In the genomic region with DNA sequence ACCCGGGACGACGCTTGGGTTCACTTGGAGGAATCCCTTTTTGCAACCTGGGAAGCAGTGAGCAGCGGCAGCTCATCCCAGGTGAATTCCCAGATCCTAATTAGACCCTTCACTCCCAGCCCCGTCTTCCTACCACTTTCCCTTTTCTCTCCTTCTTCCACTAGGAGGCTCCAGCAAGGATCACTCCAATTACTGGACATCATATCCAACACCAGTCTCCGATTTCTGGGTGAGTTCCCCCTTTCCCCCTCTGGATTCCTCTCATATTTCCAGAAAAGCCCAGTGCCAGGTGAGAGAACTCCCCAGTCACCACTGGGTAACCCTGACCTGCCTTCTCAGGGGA, we compare ENCODE assay signal across 14 cellular contexts. TPM values are rescaled to one million over a fixed set of nuclear protein-coding genes. Genes with fewer than 3 reads are reported as not detected.
DNase-seq lines count a peak whose midpoint lies in the region; ATAC-seq and TF ChIP-seq lines count a peak whose summit lies in the region.
"Had no signal": no experiment of that assay in that cellular context is flagged by ENCODE, and none has a peak within 500 bp of the region (broad histone marks: within the 10 kb centered on the region; RNA-seq: fewer than 3 reads in every experiment).

No MANE protein-coding gene starts in this region.

- H4K20me1 ChIP-seq in H9 (ENCODE audit: control insufficient read depth, insufficient read depth, insufficient read length): no peaks in the 10 kb centered on the region

- peaks cover 48% of the 10 kb centered on the region for H3K27me3 Mint-ChIP-seq in H9 (ENCODE audit: low read depth)
- H3K27me3 Mint-ChIP-seq: activated CD8-positive, alpha-beta memory T cell treated with anti-CD3 and anti-CD28 coated beads, Interleukin-2, amount 10 ng/mL, durations not matched to agents 7 days and 5 days had no signal

- no peaks in the 10 kb centered on the region for H3K79me2 ChIP-seq in H9 (ENCODE audit: insufficient read depth, low read length)

- DNase-seq in BJ (ENCODE audit: low read depth): no peak
- DNase-seq in H9: no peak
- peak; percentile 1 for DNase-seq in astrocyte of the hippocampus (ENCODE audit: low read depth, low spot score)
- no peak for DNase-seq in lower lobe of right lung
- DNase-seq in occipital lobe (lab: John Stamatoyannopoulos, UW): no peak
- no peak for DNase-seq in NCI-H1930 (lab: John Stamatoyannopoulos, UW)
- no peak for DNase-seq in HuH-7 (ENCODE audit: low spot score)
- DNase-seq in GM10248 (ENCODE audit: extremely low spot score): no peak
- DNase-seq: activated CD8-positive, alpha-beta memory T cell treated with anti-CD3 and anti-CD28 coated beads, Interleukin-2, amount 10 ng/mL, durations not matched to agents 7 days and 5 days; CD4-positive, alpha-beta T cell; midbrain; posterior cingulate gyrus; spleen; stimulated activated naive CD8-positive, alpha-beta T cell treated with anti-CD3 and anti-CD28 coated beads, Interleukin-15, amount 100 ng/mL, for 72 hours had no signal

- CTCF ChIA-PET in BJ (lab: Yijun Ruan, JAX) (interaction anchor here (1.2 kb wide), 1 partner anchor 13 kb away, joined by 3 read pairs; no protein-coding TSS in a partner anchor), GM10248 (lab: Yijun Ruan, JAX) (interaction anchor here (1.6 kb wide), 1 partner anchor 9 kb away, joined by 5 read pairs; no protein-coding TSS in a partner anchor)

- H3K4ac ChIP-seq in H9 (ENCODE audit: low read depth, low read length): no peak overlapping the region

- H3K18ac ChIP-seq in H9 (ENCODE audit: insufficient read length, low read depth, low read length): no peak overlapping the region

- peaks cover 5 to 6% of the 10 kb centered on the region in 2 experiments; a peak in 3 of 4 replicates for H3K4me1 Mint-ChIP-seq in H9

- H2BK120ac ChIP-seq in H9 (ENCODE audit: low read depth, low read length, poor library complexity, severe bottlenecking): no peak overlapping the region

- no peak overlapping the region for H2AK5ac ChIP-seq in H9 (ENCODE audit: insufficient read length, low read length)

- H3K4me1 ChIP-seq in H9 (ENCODE audit: insufficient read depth, low read length) (peaks cover 4% of the 10 kb centered on the region; the same call in 1 of the 2 replicates), lower lobe of right lung (no peaks in the 10 kb centered on the region)
- H3K4me1 ChIP-seq: spleen had no signal

- no peak overlapping the region for H2BK12ac ChIP-seq in H9 (ENCODE audit: insufficient read length, low read depth, low read length)

- H3K14ac ChIP-seq in H9 (ENCODE audit: insufficient read depth, low read length): no peak overlapping the region

- H3K27ac ChIP-seq in H9 (ENCODE audit: insufficient read length, low read depth, low read length): no peak overlapping the region
- no peak overlapping the region for H3K27ac ChIP-seq in lower lobe of right lung

- peak overlapping the region in 1 of 3 experiments; percentile 90; a peak in 2 of 7 replicates for H3K27ac Mint-ChIP-seq in H9
- H3K27ac Mint-ChIP-seq: activated CD8-positive, alpha-beta memory T cell treated with anti-CD3 and anti-CD28 coated beads, Interleukin-2, amount 10 ng/mL, durations not matched to agents 7 days and 5 days; CD4-positive, alpha-beta T cell had no signal

- TF ChIP-seq CTCF in BJ (IDR thresholded peaks at IDR 0.05; ENCODE audit: insufficient read depth, low read depth, low read length) (0 out of 2 replicates have a peak, but pooled peaks have one; percentile 5), H9 (conservative IDR thresholded peaks at IDR 0.05) (peak; percentile 46), lower lobe of right lung (IDR thresholded peaks at IDR 0.05) (no peak), GM10248 (IDR thresholded peaks at IDR 0.05; ENCODE audit: control extremely low read depth, extremely low read depth, low read depth, missing control alignments) (no peak)

- H3K56ac ChIP-seq in H9 (ENCODE audit: insufficient read length, low read depth, low read length): no peak overlapping the region

- no peaks in the 10 kb centered on the region for H3K23me2 ChIP-seq in H9 (ENCODE audit: insufficient read length, low read depth, low read length, poor library complexity, severe bottlenecking)

- H3K9ac ChIP-seq in H9 (ENCODE audit: extremely low read depth, insufficient read length, low read length): no peak overlapping the region

- no peak overlapping the region for H3T11ph ChIP-seq in H9 (ENCODE audit: low read length)

- POLR2A ChIA-PET in BJ (lab: Charles Lee) (no interaction called here), GM10248 (lab: Yijun Ruan, JAX) (no interaction called here)

- H3K4me2 ChIP-seq in H9 (ENCODE audit: insufficient read depth, insufficient read length, low read length): peak overlapping the region; percentile 14

- no peak overlapping the region for H2BK15ac ChIP-seq in H9 (ENCODE audit: low read depth, low read length)

- H3K36me3 Mint-ChIP-seq in H9 (ENCODE audit: insufficient read depth in 1 of 3, low read depth in 3 of 3): no peaks in the 10 kb centered on the region; a peak in 2 of 7 replicates

- no peak overlapping the region for H2BK5ac ChIP-seq in H9 (ENCODE audit: insufficient read length, low read length)

- H3K4me3 ChIP-seq in BJ (ENCODE audit: low read depth, low read length): no peak overlapping the region
- H3K4me3 ChIP-seq in lower lobe of right lung: peak overlapping the region; percentile 2

- no peak overlapping the region for H4K91ac ChIP-seq in H9 (ENCODE audit: insufficient read length, low read depth, low read length)

- H3K4me3 Mint-ChIP-seq in H9: peak overlapping the region in 1 of 2 experiments; percentile 43; a peak in 3 of 5 replicates
- H3K4me3 Mint-ChIP-seq: activated CD8-positive, alpha-beta memory T cell treated with anti-CD3 and anti-CD28 coated beads, Interleukin-2, amount 10 ng/mL, durations not matched to agents 7 days and 5 days; CD4-positive, alpha-beta T cell had no signal

- no peaks in the 10 kb centered on the region for H3K27me3 ChIP-seq in BJ (ENCODE audit: control insufficient read depth, insufficient read depth, low read length)
- H3K27me3 ChIP-seq in H9 (ENCODE audit: insufficient read depth, low read length): no peaks in the 10 kb centered on the region
- no peaks in the 10 kb centered on the region for H3K27me3 ChIP-seq in lower lobe of right lung (ENCODE audit: low read depth)

- intact Hi-C loops in lower lobe of right lung (cut with DNase I): no loop called here

- no peak overlapping the region for H4K5ac ChIP-seq in H9 (ENCODE audit: insufficient read length, low read depth, low read length)

- H3K9me3 Mint-ChIP-seq in H9: peaks cover 0 to 18% of the 10 kb centered on the region in 2 experiments

- H3K36me3 ChIP-seq in BJ (ENCODE audit: control insufficient read depth, insufficient read depth, low read length): no peaks in the 10 kb centered on the region
- no peaks in the 10 kb centered on the region for H3K36me3 ChIP-seq in lower lobe of right lung
- H3K36me3 ChIP-seq: spleen had no signal

- H4K8ac ChIP-seq in H9 (replicated peaks; ENCODE audit: insufficient read length, low read depth, low read length): no peak overlapping the region

- H2AFZ ChIP-seq in H9 (ENCODE audit: low read length): peak overlapping the region; percentile 3

- no peaks in the 10 kb centered on the region for H3K79me1 ChIP-seq in H9 (ENCODE audit: insufficient read depth, low read depth, low read length, poor library complexity, severe bottlenecking)

- H3K23ac ChIP-seq in H9 (ENCODE audit: insufficient read length, low read depth, low read length): no peak overlapping the region

- no peak for ATAC-seq in lower lobe of right lung
- ATAC-seq: activated CD8-positive, alpha-beta memory T cell treated with anti-CD3 and anti-CD28 coated beads, Interleukin-2, amount 10 ng/mL, durations not matched to agents 7 days and 5 days; stimulated activated naive CD8-positive, alpha-beta T cell treated with anti-CD3 and anti-CD28 coated beads, Interleukin-15, amount 100 ng/mL, for 72 hours had no signal

- no peak overlapping the region for H2BK20ac ChIP-seq in H9 (ENCODE audit: low read depth, low read length, poor library complexity, severe bottlenecking)

- no CpG with 5 or more reads among the region's 6 CpGs for WGBS in H9 (ENCODE audit: extremely low coverage, insufficient read length, low lambda C conversion rate)

- H3K9me3 ChIP-seq in H9 (ENCODE audit: control insufficient read depth, low read depth, low read length) (no peaks in the 10 kb centered on the region), lower lobe of right lung (peaks cover 10% of the 10 kb centered on the region)

RNA-seq across cellular contexts. Expression of a gene that starts 17.1 kb away (rescaled TPM):
- not detected in 2 replicates for polyA plus RNA-seq in BJ (2011; rRNA removed)
- polyA minus RNA-seq in BJ (2011; rRNA and poly(A)+ RNA removed): not detected in 2 replicates
- total RNA-seq in H9 (2021) (not detected in 2 replicates), lower lobe of right lung (0.24 TPM), occipital lobe (not detected)
- total RNA-seq: activated CD8-positive, alpha-beta memory T cell treated with anti-CD3 and anti-CD28 coated beads, Interleukin-2, amount 10 ng/mL, durations not matched to agents 7 days and 5 days; CD4-positive, alpha-beta T cell had no signal
- polyA plus RNA-seq: spleen had no signal

RNA-seq across cellular contexts. Expression of a gene that starts 18.7 kb away (rescaled TPM):
- polyA plus RNA-seq in BJ (2011; rRNA removed): 7.8 and 11.3 TPM in 2 replicates
- polyA minus RNA-seq in BJ (2011; rRNA and poly(A)+ RNA removed): 3.7 and 3.9 TPM in 2 replicates
- total RNA-seq in H9 (2021) (12.9 and 14.8 TPM in 2 replicates), lower lobe of right lung (12.4 TPM), occipital lobe (34.9 TPM)

RNA-seq across cellular contexts. Expression of a gene that starts 30.2 kb away (rescaled TPM):
- polyA plus RNA-seq in BJ (2011; rRNA removed): 2.8 and 3.3 TPM in 2 replicates
- polyA minus RNA-seq in BJ (2011; rRNA and poly(A)+ RNA removed): 3.3 and 3.6 TPM in 2 replicates
- total RNA-seq in H9 (2021): 28.7 and 30.6 TPM in 2 replicates
- total RNA-seq in lower lobe of right lung: 3.9 TPM
- 30.1 TPM for total RNA-seq in occipital lobe

RNA-seq across cellular contexts. Expression of a gene that starts 37.6 kb away (rescaled TPM):
- 6.5 and 8.1 TPM in 2 replicates for polyA plus RNA-seq in BJ (2011; rRNA removed)
- 9.6 and 10.4 TPM in 2 replicates for polyA minus RNA-seq in BJ (2011; rRNA and poly(A)+ RNA removed)
- total RNA-seq in H9 (2021): 43.2 and 44.1 TPM in 2 replicates
- total RNA-seq in lower lobe of right lung: 17.4 TPM
- total RNA-seq in occipital lobe: 41.0 TPM

RNA-seq across cellular contexts. Expression of a gene that starts 51.9 kb away (rescaled TPM):
- 1.7 and 2.6 TPM in 2 replicates for polyA plus RNA-seq in BJ (2011; rRNA removed)
- 2.3 and 3.8 TPM in 2 replicates for polyA minus RNA-seq in BJ (2011; rRNA and poly(A)+ RNA removed)
- 7.9 and 9.3 TPM in 2 replicates for total RNA-seq in H9 (2021)
- total RNA-seq in lower lobe of right lung: 2.0 TPM
- 3.6 TPM for total RNA-seq in occipital lobe

Comparison
In these comparisons a context has a peak if more than half of its experiments do, and no peak if none do; other contexts are left out.
1. CTCF ChIP-seq: peak in BJ (single experiment) and H9 (single experiment); none in lower lobe of right lung (single experiment) and GM10248 (single experiment).